8 cellular contexts compared by ENCODE assay signal in the genomic region with DNA sequence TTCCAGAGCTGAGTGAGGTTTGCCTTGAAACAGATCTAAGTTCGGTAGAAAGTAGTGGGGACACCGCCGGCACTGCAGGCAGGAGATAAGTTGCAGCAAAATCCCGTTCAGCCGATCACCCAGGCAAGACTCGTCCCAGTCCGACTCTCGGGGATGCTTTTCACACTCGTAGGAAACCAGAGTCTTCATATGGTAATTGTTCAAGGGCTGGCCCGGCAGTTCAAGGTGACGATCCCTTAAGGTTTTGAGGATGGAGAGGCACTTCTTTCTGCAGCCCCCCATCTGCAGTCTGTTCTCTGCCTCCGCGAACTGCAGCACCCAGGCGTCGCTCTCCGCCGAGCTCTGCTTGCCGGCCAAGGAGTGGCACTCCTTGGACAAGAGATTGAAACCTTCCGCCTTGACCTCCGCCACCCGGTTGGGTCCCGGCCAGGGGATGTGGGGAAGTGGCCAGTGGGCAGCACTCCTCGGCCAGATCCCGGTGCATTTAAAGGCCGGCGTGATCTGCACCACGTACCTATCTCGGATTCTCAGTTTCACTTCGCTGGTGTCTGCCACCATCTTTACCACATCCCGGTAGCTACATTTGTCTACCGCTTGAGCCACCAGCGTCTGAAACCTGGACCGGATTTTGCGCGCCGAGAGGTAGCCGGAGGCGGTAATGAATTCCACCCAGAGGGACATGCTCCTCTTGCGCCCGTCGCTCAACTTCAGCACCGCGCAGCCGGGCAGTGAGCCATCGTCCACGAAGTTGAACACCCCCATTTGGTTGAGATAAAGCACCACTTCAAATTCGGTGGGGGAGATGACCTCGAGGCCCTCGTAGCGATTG. TPM values are rescaled to one million over a fixed set of nuclear protein-coding genes. Genes with fewer than 3 reads are reported as not detected.
DNase-seq lines count a peak whose midpoint lies in the region; ATAC-seq and TF ChIP-seq lines count a peak whose summit lies in the region.

No MANE protein-coding gene starts in this region.

- H3K23ac ChIP-seq in trophoblast cell (ENCODE audit: low read length), result no peak overlapping the region

- H2BK12ac ChIP-seq in trophoblast cell (ENCODE audit: low read length), result no peak overlapping the region

- peak overlapping the region; percentile 45 for H3K27ac Mint-ChIP-seq in activated CD8-positive, alpha-beta memory T cell treated with anti-CD3 and anti-CD28 coated beads, Interleukin-2, amount 10 ng/mL, durations not matched to agents 7 days and 5 days
- no peak overlapping the region for H3K27ac Mint-ChIP-seq in activated CD4-positive, alpha-beta memory T cell treated with anti-CD3 and anti-CD28 coated beads for 36 hours

- no peak for ATAC-seq in activated CD8-positive, alpha-beta memory T cell treated with anti-CD3 and anti-CD28 coated beads, Interleukin-2, amount 10 ng/mL, durations not matched to agents 7 days and 5 days
- peak; percentile 30 to 66 (median 51) for ATAC-seq in heart right ventricle

- H3K4me1 ChIP-seq in heart right ventricle (peaks cover 0 to 30% (median 0%) of the 10 kb centered on the region in 9 donors), trophoblast cell (ENCODE audit: control insufficient read depth in 1 of 2, insufficient read depth in 2 of 2, low read length in 2 of 2) (peaks cover 17 to 24% of the 10 kb centered on the region in 2 experiments)

- no peak overlapping the region for H3K18ac ChIP-seq in trophoblast cell (ENCODE audit: low read length)

- no peak overlapping the region for H4K91ac ChIP-seq in trophoblast cell (ENCODE audit: low read depth, low read length)

- H3K36me3 Mint-ChIP-seq in activated CD8-positive, alpha-beta memory T cell treated with anti-CD3 and anti-CD28 coated beads, Interleukin-2, amount 10 ng/mL, durations not matched to agents 7 days and 5 days, result peaks cover 6% of the 10 kb centered on the region
- H3K36me3 Mint-ChIP-seq in activated CD4-positive, alpha-beta memory T cell treated with anti-CD3 and anti-CD28 coated beads for 36 hours, result peaks cover 11% of the 10 kb centered on the region

- H3K9me3 ChIP-seq in heart right ventricle, result peaks cover 0 to 6% (median 0%) of the 10 kb centered on the region in 11 donors
- peaks cover 8% of the 10 kb centered on the region for H3K9me3 ChIP-seq in trophoblast cell (ENCODE audit: insufficient read depth, low read depth, low read length)

- no peak overlapping the region for H3K4ac ChIP-seq in trophoblast cell (ENCODE audit: low read depth, low read length)

- no peaks in the 10 kb centered on the region for H3K79me2 ChIP-seq in trophoblast cell (ENCODE audit: control insufficient read depth, insufficient read depth, low read length, poor library complexity)

- intact Hi-C loops in activated CD4-positive, alpha-beta memory T cell treated with anti-CD3 and anti-CD28 coated beads for 36 hours (cut with micrococcal nuclease), result loop anchor here (10.0 kb wide), 1 partner anchor 531 kb away; a partner anchor contains a TSS
- intact Hi-C loops in heart right ventricle (cut with DNase I), result loop anchor here in 2 of 10 donors (10.0 kb wide), 2 partner anchors 91 to 249 kb away; no protein-coding TSS in a partner anchor

- H2AK5ac ChIP-seq in trophoblast cell (ENCODE audit: low read length), result no peak overlapping the region

- H3K36me3 ChIP-seq in heart right ventricle (no peaks in the 10 kb centered on the region), trophoblast cell (ENCODE audit: control insufficient read depth in 1 of 2, insufficient read depth in 2 of 2, low read length in 2 of 2) (no peaks in the 10 kb centered on the region)

- no peak overlapping the region for H4K8ac ChIP-seq in trophoblast cell (ENCODE audit: low read depth, low read length)

- no peak for TF ChIP-seq CTCF in heart right ventricle (IDR thresholded peaks at IDR 0.05)

- no peaks in the 10 kb centered on the region for H3K79me1 ChIP-seq in trophoblast cell (ENCODE audit: low read length)

- H3K27me3 Mint-ChIP-seq in activated CD8-positive, alpha-beta memory T cell treated with anti-CD3 and anti-CD28 coated beads, Interleukin-2, amount 10 ng/mL, durations not matched to agents 7 days and 5 days, result peaks cover 79% of the 10 kb centered on the region
- peaks cover 65% of the 10 kb centered on the region for H3K27me3 Mint-ChIP-seq in activated CD4-positive, alpha-beta memory T cell treated with anti-CD3 and anti-CD28 coated beads for 36 hours

- WGBS in heart right ventricle, 2 donors, result 20% methylated on average over 50 of the region's 50 CpGs
- WGBS in trophoblast cell (ENCODE audit: extremely low coverage, insufficient coverage, insufficient read length), result no CpG with 5 or more reads among the region's 50 CpGs

- peak overlapping the region; percentile 65 for H3K4me2 ChIP-seq in trophoblast cell (ENCODE audit: low read length)

- H3K4me3 ChIP-seq in heart right ventricle, result peak overlapping the region; percentile 35 to 76 (median 60)
- H3K4me3 ChIP-seq in trophoblast cell (ENCODE audit: low read depth, low read length), result no peak overlapping the region

- H3K14ac ChIP-seq in trophoblast cell (ENCODE audit: low read length), result no peak overlapping the region

- no peak overlapping the region for H3K9ac ChIP-seq in trophoblast cell (ENCODE audit: low read length)

- H3K27me3 ChIP-seq in heart right ventricle (peaks cover 0 to 95% (median 0%) of the 10 kb centered on the region in 7 donors), trophoblast cell (ENCODE audit: insufficient read depth, low read length) (peaks cover 58% of the 10 kb centered on the region)

- H2BK120ac ChIP-seq in trophoblast cell (ENCODE audit: insufficient read depth, low read length, poor library complexity), result no peak overlapping the region

- no peak overlapping the region for H2BK5ac ChIP-seq in trophoblast cell (ENCODE audit: low read depth, low read length, poor library complexity)

- H3K9me3 Mint-ChIP-seq in activated CD8-positive, alpha-beta memory T cell treated with anti-CD3 and anti-CD28 coated beads, Interleukin-2, amount 10 ng/mL, durations not matched to agents 7 days and 5 days (ENCODE audit: low read depth), result peaks cover 6% of the 10 kb centered on the region
- H3K9me3 Mint-ChIP-seq in activated CD4-positive, alpha-beta memory T cell treated with anti-CD3 and anti-CD28 coated beads for 36 hours, result peaks cover 3% of the 10 kb centered on the region

- DNase-seq in activated CD8-positive, alpha-beta memory T cell treated with anti-CD3 and anti-CD28 coated beads, Interleukin-2, amount 10 ng/mL, durations not matched to agents 7 days and 5 days, result no peak
- no peak for DNase-seq in activated CD8-positive, alpha-beta memory T cell treated with anti-CD3 and anti-CD28 coated beads for 24 hours
- DNase-seq in activated CD4-positive, alpha-beta memory T cell treated with anti-CD3 and anti-CD28 coated beads for 36 hours, result peak; percentile 28
- DNase-seq in heart right ventricle (peak; percentile 31 to 56), trophoblast cell (peak; percentile 4 to 63), NCI-H128 (lab: John Stamatoyannopoulos, UW; ENCODE audit: unreplicated experiment) (no peak), glomerular visceral epithelial cell (ENCODE audit: extremely low spot score) (no peak)
- DNase-seq in activated effector memory CD4-positive, alpha-beta T cell treated with anti-CD3 and anti-CD28 coated beads, Interleukin-2, amount 50 U/mL, for 16 hours, result no peak

- peak overlapping the region; percentile 22 to 74 (median 49) for H3K27ac ChIP-seq in heart right ventricle
- H3K27ac ChIP-seq in trophoblast cell (ENCODE audit: low read depth, low read length), result no peak overlapping the region

- peaks cover 13% of the 10 kb centered on the region for H3K4me1 Mint-ChIP-seq in activated CD8-positive, alpha-beta memory T cell treated with anti-CD3 and anti-CD28 coated beads, Interleukin-2, amount 10 ng/mL, durations not matched to agents 7 days and 5 days
- peaks cover 23% of the 10 kb centered on the region for H3K4me1 Mint-ChIP-seq in activated CD4-positive, alpha-beta memory T cell treated with anti-CD3 and anti-CD28 coated beads for 36 hours (ENCODE audit: low read depth)

- CTCF ChIA-PET in activated CD8-positive, alpha-beta memory T cell treated with anti-CD3 and anti-CD28 coated beads, Interleukin-2, amount 10 ng/mL, durations not matched to agents 7 days and 5 days (lab: Charles Lee), result no interaction called here
- CTCF ChIA-PET in activated CD4-positive, alpha-beta memory T cell treated with anti-CD3 and anti-CD28 coated beads for 36 hours (lab: Charles Lee), result no interaction called here

- H3K4me3 Mint-ChIP-seq in activated CD8-positive, alpha-beta memory T cell treated with anti-CD3 and anti-CD28 coated beads, Interleukin-2, amount 10 ng/mL, durations not matched to agents 7 days and 5 days, result peak overlapping the region; percentile 67
- peak overlapping the region; percentile 65 for H3K4me3 Mint-ChIP-seq in activated CD4-positive, alpha-beta memory T cell treated with anti-CD3 and anti-CD28 coated beads for 36 hours

- POLR2A ChIA-PET in activated CD4-positive, alpha-beta memory T cell treated with anti-CD3 and anti-CD28 coated beads for 36 hours (lab: Charles Lee), result no interaction called here

- no peak overlapping the region for H4K12ac ChIP-seq in trophoblast cell (ENCODE audit: low read depth, low read length)

- H2AFZ ChIP-seq in trophoblast cell (ENCODE audit: insufficient read depth, low read length, poor library complexity), result no peak overlapping the region

RNA-seq across cellular contexts. Expression of a gene that starts 1.1 kb away (rescaled TPM):
- total RNA-seq in activated CD8-positive, alpha-beta memory T cell treated with anti-CD3 and anti-CD28 coated beads, Interleukin-2, amount 10 ng/mL, durations not matched to agents 7 days and 5 days, result not detected
- not detected for total RNA-seq in activated CD4-positive, alpha-beta memory T cell treated with anti-CD3 and anti-CD28 coated beads for 36 hours
- total RNA-seq in heart right ventricle, result under 1 TPM in 9 of 10 donors, not detected in 1; 0.08 to 0.49 (median 0.26) TPM
- polyA plus RNA-seq in heart right ventricle, result under 1 TPM; 0.17 to 0.37 TPM
- 0.03 TPM in 2 replicates for polyA plus RNA-seq in trophoblast cell (2013)

Comparison
In these comparisons a context has a peak if more than half of its experiments do, and no peak if none do; other contexts are left out.
1. DNase-seq: peak in activated CD4-positive, alpha-beta memory T cell treated with anti-CD3 and anti-CD28 coated beads for 36 hours (single experiment), heart right ventricle (2 of 2) and trophoblast cell (2 of 2); none in activated CD8-positive, alpha-beta memory T cell treated with anti-CD3 and anti-CD28 coated beads, Interleukin-2, amount 10 ng/mL, durations not matched to agents 7 days and 5 days (single experiment), activated CD8-positive, alpha-beta memory T cell treated with anti-CD3 and anti-CD28 coated beads for 24 hours (single experiment), activated effector memory CD4-positive, alpha-beta T cell treated with anti-CD3 and anti-CD28 coated beads, Interleukin-2, amount 50 U/mL, for 16 hours (single experiment), NCI-H128 (single experiment) and glomerular visceral epithelial cell (single experiment).